Comparison of ENCODE assay signal across 31 cellular contexts in the genomic region with DNA sequence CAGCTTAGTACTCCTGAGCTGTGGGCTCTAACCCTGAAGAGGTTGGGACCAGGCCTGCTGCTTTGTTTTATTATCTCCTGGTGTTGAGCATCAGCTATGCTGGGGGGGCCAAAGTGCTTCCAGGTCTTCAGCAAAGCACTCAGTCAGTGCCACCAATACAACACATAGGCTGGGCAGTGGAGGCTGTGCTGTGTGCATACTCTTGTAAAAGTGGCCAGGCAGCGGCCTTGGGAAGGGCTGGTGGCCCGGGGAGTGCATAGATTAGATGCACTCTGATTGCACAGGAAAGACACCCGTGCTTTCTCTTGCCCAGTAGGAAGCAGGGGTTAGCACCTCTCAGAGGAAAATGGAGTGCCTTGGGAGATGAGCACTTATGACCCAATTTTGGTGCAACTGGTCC.
"Had no signal": no experiment of that assay in that cellular context is flagged by ENCODE, and none has a peak within 500 bp of the region (broad histone marks: within the 10 kb centered on the region; RNA-seq: fewer than 3 reads in every experiment).

No MANE protein-coding gene starts in this region.

- DNase-seq: activated B cell treated with CpG ODN at 0.5 μM for 24 hours; activated CD4-positive, alpha-beta memory T cell treated with anti-CD3 and anti-CD28 coated beads for 36 hours; activated CD4-positive, alpha-beta T cell treated with anti-CD3 and anti-CD28 coated beads for 4 hours; activated CD4-positive, alpha-beta T cell treated with anti-CD3 and anti-CD28 coated beads, Interleukin-2, amount 10 ng/mL, durations not matched to agents 24 days and 14 days; activated CD4-positive, alpha-beta T cell treated with anti-CD3 and anti-CD28 coated beads, Interleukin-2, amount 50 U/mL, for 1 hour; activated CD4-positive, alpha-beta T cell treated with anti-CD3 and anti-CD28 coated beads, Interleukin-2, amount 50 U/mL, for 4 hours; activated CD4-positive, CD25-positive, alpha-beta regulatory T cell treated with anti-CD3 and anti-CD28 coated beads, Interleukin-2, amount 50 U/mL, for 72 hours; activated CD8-positive, alpha-beta memory T cell treated with anti-CD3 and anti-CD28 coated beads, Interleukin-2, amount 50 U/mL, for 4 hours; activated CD8-positive, alpha-beta T cell treated with anti-CD3 and anti-CD28 coated beads for 36 hours; activated effector memory CD4-positive, alpha-beta T cell treated with anti-CD3 and anti-CD28 coated beads, Interleukin-2, amount 50 U/mL, for 16 hours; activated gamma-delta T cell treated with Interleukin-2 at 50 U/mL for 16 hours; activated naive CD4-positive, alpha-beta T cell; activated naive CD4-positive, alpha-beta T cell treated with anti-CD3 and anti-CD28 coated beads for 36 hours; activated naive CD4-positive, alpha-beta T cell treated with anti-CD3 and anti-CD28 coated beads, Interleukin-2, amount 50 U/mL, for 16 hours; activated naive CD8-positive, alpha-beta T cell treated with anti-CD3 and anti-CD28 coated beads for 36 hours; activated T-cell treated with anti-CD3 and anti-CD28 coated beads for 4 hours; activated T-cell treated with anti-CD3 and anti-CD28 coated beads, Interleukin-2, amount 50 U/mL, for 1 hour; activated T-cell treated with anti-CD3 and anti-CD28 coated beads, Interleukin-2, amount 50 U/mL, for 4 hours; activated T-cell treated with anti-CD3 and anti-CD28 coated beads, Interleukin-2, amount 50 U/mL, for 72 hours; adrenal gland; amniotic stem cell; aorta; body of pancreas; brain microvascular endothelial cell; central memory CD4-positive, alpha-beta T cell; T-helper 1 cell; T-helper 2 cell; T-helper 9 cell had no signal

- H3K9me3 ChIP-seq: body of pancreas had no signal

- H3K27ac ChIP-seq: adrenal gland, body of pancreas, brain microvascular endothelial cell, breast epithelium, VCaP had no signal

- H3K27me3 ChIP-seq: adrenal gland, body of pancreas, brain microvascular endothelial cell, breast epithelium had no signal

- H3K4me3 ChIP-seq: adrenal gland, body of pancreas, breast epithelium had no signal

- H3K36me3 ChIP-seq: adrenal gland, brain microvascular endothelial cell, breast epithelium had no signal

- H3K4me1 ChIP-seq: adrenal gland, body of pancreas, breast epithelium had no signal

- FAIRE-seq: astrocyte had no signal
